In the genomic region with DNA sequence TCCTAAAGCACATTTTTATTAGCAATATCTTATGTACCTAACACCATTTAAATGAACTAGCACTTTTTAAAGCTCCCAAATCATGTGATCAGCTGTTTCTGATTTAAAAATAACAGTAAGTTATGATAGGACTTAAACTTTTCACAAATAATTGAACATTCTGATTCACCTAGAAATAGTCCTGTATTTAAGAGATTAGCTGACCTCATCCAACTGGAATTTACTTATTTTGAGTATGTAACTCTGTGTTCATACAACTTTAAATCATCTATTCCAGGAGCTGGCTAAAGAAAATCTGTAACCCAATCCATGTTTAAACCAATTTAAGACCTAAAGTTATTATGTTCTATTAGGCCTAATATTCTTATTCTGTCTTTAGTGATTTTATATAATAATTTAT, we compare ENCODE assay signal across 27 cellular contexts.
DNase-seq lines count a peak whose midpoint lies in the region; ATAC-seq and TF ChIP-seq lines count a peak whose summit lies in the region.
"Had no signal": no experiment of that assay in that cellular context is flagged by ENCODE, and none has a peak within 500 bp of the region (broad histone marks: within the 10 kb centered on the region; RNA-seq: fewer than 3 reads in every experiment).

No MANE protein-coding gene starts in this region.

- ATAC-seq in GM21381 (IDR thresholded peaks at IDR 0.05; ENCODE audit: unreplicated experiment) (no peak), HG03439 (IDR thresholded peaks at IDR 0.05; ENCODE audit: unreplicated experiment) (no peak)
- ATAC-seq: activated naive CD8-positive, alpha-beta T cell treated with anti-CD3 and anti-CD28 coated beads, Interleukin-2, amount 50 U/mL, for 24 hours; HCT116; K562; stimulated activated naive CD8-positive, alpha-beta T cell treated with anti-CD3 and anti-CD28 coated beads, Interleukin-15, Interleukin-2, amounts not matched to agents 100 U/mL and 50 U/mL, for 24 hours had no signal

- DNase-seq in HS-5 (ENCODE audit: low read depth): peak; percentile 26
- DNase-seq in astrocyte of the hippocampus (ENCODE audit: low read depth, low spot score): peak; percentile 42
- DNase-seq in foreskin fibroblast: peak; percentile 4 to 42
- no peak for DNase-seq in NAMALWA (ENCODE audit: low spot score)
- no peak for DNase-seq in AG20443 (ENCODE audit: low spot score)
- DNase-seq: activated B cell treated with CpG ODN at 0.5 μM for 24 hours; activated CD4-positive, alpha-beta T cell treated with anti-CD3 and anti-CD28 coated beads, Interleukin-2, amount 50 U/mL, for 48 hours; activated CD8-positive, alpha-beta memory T cell treated with anti-CD3 and anti-CD28 coated beads, Interleukin-2, amount 50 U/mL, for 48 hours; activated effector memory CD4-positive, alpha-beta T cell treated with Interleukin-2 at 50 U/mL for 16 hours; activated naive CD8-positive, alpha-beta T cell treated with anti-CD3 and anti-CD28 coated beads, Interleukin-2, amount 50 U/mL, for 24 hours; Caco-2; caudate nucleus; dorsolateral prefrontal cortex; NCI-H1436 treated with DMSO at 0.1 percent for 48 hours; NCI-H2171; NCI-H526; nucleus accumbens; RPMI8226; spleen; stimulated activated CD4-positive, alpha-beta T cell treated with anti-CD3 and anti-CD28 coated beads, Interleukin-4, amount 100 ng/mL, for 24 hours; stimulated activated naive CD8-positive, alpha-beta T cell treated with anti-CD3 and anti-CD28 coated beads, Interleukin-15, Interleukin-2, amounts not matched to agents 100 U/mL and 50 U/mL, for 24 hours; thyroid gland had no signal

- TF ChIP-seq CTCF in foreskin fibroblast (IDR thresholded peaks at IDR 0.05; ENCODE audit: low read depth, low read length): no peak

- no peak overlapping the region for H3K4me3 ChIP-seq in foreskin fibroblast (ENCODE audit: low read depth in 1 of 2, low read length in 2 of 2)
- H3K4me3 ChIP-seq: BLaER1, dorsolateral prefrontal cortex, K562, spleen, thyroid gland had no signal

Comparison
In these comparisons a context has a peak if more than half of its experiments do, and no peak if none do; other contexts are left out.
1. DNase-seq: peak in HS-5 (single experiment), astrocyte of the hippocampus (single experiment) and foreskin fibroblast (2 of 2); none in NAMALWA (single experiment) and AG20443 (single experiment).